ENCODE assay signal across 1 cellular context in the genomic region with DNA sequence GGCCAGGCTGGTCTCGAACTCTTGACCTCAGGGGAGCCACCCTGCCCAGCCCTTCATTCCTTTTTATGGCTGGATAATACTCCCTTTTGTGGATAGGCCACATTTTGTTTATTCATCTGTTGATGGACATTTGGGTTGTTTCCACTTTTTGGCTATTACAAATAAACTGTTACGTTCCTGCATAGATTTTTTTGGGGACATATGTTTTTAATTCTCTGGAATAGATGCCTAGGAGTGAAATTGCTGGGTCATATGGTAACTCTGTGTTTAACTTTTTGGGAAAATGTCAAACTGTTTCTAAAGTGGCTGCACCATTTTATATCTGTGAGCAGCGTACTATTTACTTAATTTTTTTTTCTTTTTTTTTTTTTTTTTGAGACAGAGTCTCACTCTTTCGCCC.
TF ChIP-seq lines count a peak whose summit lies in the region.

No MANE protein-coding gene starts in this region.

TF ChIP-seq in IMR-90, 13 proteins besides CTCF, POLR2A, EP300 and RAD21 (continued from another document):
- TF ChIP-seq, protein P1, sequence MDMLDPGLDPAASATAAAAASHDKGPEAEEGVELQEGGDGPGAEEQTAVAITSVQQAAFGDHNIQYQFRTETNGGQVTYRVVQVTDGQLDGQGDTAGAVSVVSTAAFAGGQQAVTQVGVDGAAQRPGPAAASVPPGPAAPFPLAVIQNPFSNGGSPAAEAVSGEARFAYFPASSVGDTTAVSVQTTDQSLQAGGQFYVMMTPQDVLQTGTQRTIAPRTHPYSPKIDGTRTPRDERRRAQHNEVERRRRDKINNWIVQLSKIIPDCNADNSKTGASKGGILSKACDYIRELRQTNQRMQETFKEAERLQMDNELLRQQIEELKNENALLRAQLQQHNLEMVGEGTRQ (IDR thresholded peaks at IDR 0.05; ENCODE audit: low read depth, low read length), result no peak
- TF ChIP-seq, protein P2, sequence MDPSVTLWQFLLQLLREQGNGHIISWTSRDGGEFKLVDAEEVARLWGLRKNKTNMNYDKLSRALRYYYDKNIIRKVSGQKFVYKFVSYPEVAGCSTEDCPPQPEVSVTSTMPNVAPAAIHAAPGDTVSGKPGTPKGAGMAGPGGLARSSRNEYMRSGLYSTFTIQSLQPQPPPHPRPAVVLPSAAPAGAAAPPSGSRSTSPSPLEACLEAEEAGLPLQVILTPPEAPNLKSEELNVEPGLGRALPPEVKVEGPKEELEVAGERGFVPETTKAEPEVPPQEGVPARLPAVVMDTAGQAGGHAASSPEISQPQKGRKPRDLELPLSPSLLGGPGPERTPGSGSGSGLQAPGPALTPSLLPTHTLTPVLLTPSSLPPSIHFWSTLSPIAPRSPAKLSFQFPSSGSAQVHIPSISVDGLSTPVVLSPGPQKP (IDR thresholded peaks at IDR 0.05; ENCODE audit: borderline replicate concordance, low read depth, low read length), result no peak
- TF ChIP-seq MXI1 (IDR thresholded peaks at IDR 0.05; ENCODE audit: borderline replicate concordance, low read depth, low read length) (no peak), FOS (IDR thresholded peaks at IDR 0.05; ENCODE audit: low read depth, low read length) (no peak), RFX5 (IDR thresholded peaks at IDR 0.05; ENCODE audit: low read depth, low read length) (no peak), CEBPB (IDR thresholded peaks at IDR 0.05; ENCODE audit: low read depth, low read length) (no peak)
